8 cellular contexts compared by ENCODE assay signal in the genomic region with DNA sequence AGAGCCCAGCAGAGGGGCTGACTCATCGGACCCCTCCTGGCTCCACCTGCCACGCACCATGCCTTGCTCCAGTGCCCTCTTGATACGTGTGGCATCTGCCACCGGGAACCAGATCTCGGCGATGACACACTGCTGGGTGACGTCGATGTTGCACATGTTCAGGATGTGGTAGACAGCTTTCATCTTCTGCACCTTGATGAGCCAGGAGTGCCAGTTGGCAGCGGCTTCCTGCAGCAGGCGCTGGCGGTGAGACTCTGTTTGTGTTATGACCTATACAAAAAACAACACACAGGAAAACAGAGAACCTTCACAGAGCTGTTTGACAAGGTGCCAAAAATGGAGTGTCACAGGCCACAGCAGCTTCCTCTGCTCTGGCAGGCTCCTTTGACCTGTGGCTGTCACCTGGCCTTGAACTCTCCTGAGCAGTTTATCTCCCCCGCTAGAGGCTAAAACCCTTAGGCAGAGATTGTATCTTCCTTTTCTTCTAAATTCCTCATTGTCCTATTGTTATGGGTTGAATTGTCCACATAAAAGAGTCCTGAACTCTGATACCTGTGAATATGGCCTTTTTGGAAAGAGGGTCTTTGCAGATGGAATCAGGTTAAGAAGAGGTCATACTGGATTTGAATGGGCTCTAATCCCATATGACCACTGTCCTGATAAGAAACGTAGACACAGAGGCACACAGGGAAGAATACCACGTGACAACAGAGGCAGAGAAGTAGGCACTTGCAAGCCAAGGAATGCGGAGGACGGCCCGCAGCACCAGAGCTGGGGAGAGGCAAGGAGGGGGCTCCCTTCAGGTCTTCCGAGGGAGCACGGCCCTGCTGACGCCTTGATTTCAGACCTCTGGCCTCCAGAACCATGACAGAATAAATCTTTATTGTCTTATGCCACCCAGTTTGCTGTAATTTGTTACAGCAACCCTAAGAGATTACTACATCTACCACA. TPM values are rescaled to one million over a fixed set of nuclear protein-coding genes. Genes with fewer than 3 reads are reported as not detected.
DNase-seq lines count a peak whose midpoint lies in the region; ATAC-seq and TF ChIP-seq lines count a peak whose summit lies in the region.

No MANE protein-coding gene starts in this region.

- no peaks in the 10 kb centered on the region for H3K9me3 ChIP-seq in right atrium auricular region

- peak; percentile 68 for ATAC-seq in HG02610 (IDR thresholded peaks at IDR 0.05; ENCODE audit: unreplicated experiment)

- DNase-seq in ELR (ENCODE audit: low read depth) (peak; percentile 14), NCI-H2196 (lab: John Stamatoyannopoulos, UW; ENCODE audit: unreplicated experiment) (peak; percentile 96), right atrium auricular region (ENCODE audit: low spot score) (peak; percentile 59), NOMO-1 (lab: John Stamatoyannopoulos, UW; ENCODE audit: unreplicated experiment in 2 of 2) (no peak), OCI-M2 (lab: John Stamatoyannopoulos, UW; ENCODE audit: unreplicated experiment) (no peak)
- DNase-seq in activated CD8-positive, alpha-beta memory T cell treated with anti-CD3 and anti-CD28 coated beads, Interleukin-2, amount 50 U/mL, for 1 hour (ENCODE audit: extremely low read depth): peak; percentile 95
- DNase-seq in stimulated activated CD8-positive, alpha-beta memory T cell treated with anti-CD3 and anti-CD28 coated beads, Interleukin-15, amount 100 ng/mL, for 1 hour (ENCODE audit: low read depth): peak; percentile 82

- no peak overlapping the region for H3K27ac ChIP-seq in right atrium auricular region

- no peaks in the 10 kb centered on the region for H3K27me3 ChIP-seq in right atrium auricular region

- H3K4me3 ChIP-seq in right atrium auricular region: no peak overlapping the region

- TF ChIP-seq CTCF in right atrium auricular region (IDR thresholded peaks at IDR 0.05): no peak

- H3K36me3 ChIP-seq in right atrium auricular region: no peaks in the 10 kb centered on the region

- no peaks in the 10 kb centered on the region for H3K4me1 ChIP-seq in right atrium auricular region

RNA-seq across cellular contexts. Expression of a gene that starts 45.0 kb away (rescaled TPM):
- total RNA-seq in right atrium auricular region: not detected

RNA-seq across cellular contexts. Expression of a gene that starts 45.2 kb away (rescaled TPM):
- not detected for total RNA-seq in right atrium auricular region

RNA-seq across cellular contexts. Expression of a gene that starts 51.7 kb away (rescaled TPM):
- total RNA-seq in right atrium auricular region: not detected

Comparison
In these comparisons a context has a peak if more than half of its experiments do, and no peak if none do; other contexts are left out.
1. DNase-seq: peak in ELR (single experiment), NCI-H2196 (single experiment), activated CD8-positive, alpha-beta memory T cell treated with anti-CD3 and anti-CD28 coated beads, Interleukin-2, amount 50 U/mL, for 1 hour (single experiment), right atrium auricular region (single experiment) and stimulated activated CD8-positive, alpha-beta memory T cell treated with anti-CD3 and anti-CD28 coated beads, Interleukin-15, amount 100 ng/mL, for 1 hour (single experiment); none in NOMO-1 (0 of 2) and OCI-M2 (single experiment).